Comparison of ENCODE assay signal across 28 cellular contexts in genomic region chr17:32944248-32945020, GRCh38. TPM values are rescaled to one million over a fixed set of nuclear protein-coding genes. Genes with fewer than 3 reads are reported as not detected.
DNase-seq lines count a peak whose midpoint lies in the region; ATAC-seq and TF ChIP-seq lines count a peak whose summit lies in the region.
"Had no signal": no experiment of that assay in that cellular context is flagged by ENCODE, and none has a peak within 500 bp of the region (broad histone marks: within the 10 kb centered on the region; RNA-seq: fewer than 3 reads in every experiment).

No MANE protein-coding gene starts in this region.

- TF ChIP-seq POLR2A in body of pancreas (IDR thresholded peaks at IDR 0.05) (no peak), uterus (IDR thresholded peaks at IDR 0.05) (no peak)

- H3K9me3 ChIP-seq in right atrium auricular region = no peaks in the 10 kb centered on the region
- no peaks in the 10 kb centered on the region for H3K9me3 ChIP-seq in body of pancreas
- H3K9me3 ChIP-seq in uterus = no peaks in the 10 kb centered on the region

- H3K4me3 Mint-ChIP-seq in mesothelial cell of epicardium = no peak overlapping the region
- H3K4me3 Mint-ChIP-seq: naive thymus-derived CD8-positive, alpha-beta T cell; T-helper 17 cell had no signal

- H3K9me3 Mint-ChIP-seq in mesothelial cell of epicardium = peaks cover 6% of the 10 kb centered on the region

- H3K36me3 ChIP-seq in right atrium auricular region (peaks cover 14% of the 10 kb centered on the region), body of pancreas (replicated peaks in 1 of 2; ENCODE audit: insufficient read depth in 1 of 2, low read depth in 2 of 2) (no peaks in the 10 kb centered on the region), uterus (no peaks in the 10 kb centered on the region)

- peak; percentile 15 for ATAC-seq in Right ventricle myocardium superior (ENCODE audit: poor library complexity)
- no peak for ATAC-seq in body of pancreas
- ATAC-seq in HG03045 (IDR thresholded peaks at IDR 0.05; ENCODE audit: unreplicated experiment) = no peak
- no peak for ATAC-seq in HG03280 (IDR thresholded peaks at IDR 0.05; ENCODE audit: unreplicated experiment)
- ATAC-seq: naive thymus-derived CD8-positive, alpha-beta T cell; T-helper 17 cell had no signal

- peaks cover 3% of the 10 kb centered on the region for H3K27me3 Mint-ChIP-seq in mesothelial cell of epicardium (ENCODE audit: low read depth)

- intact Hi-C loops in Right ventricle myocardium superior (cut with DNase I) = no loop called here
- intact Hi-C loops in body of pancreas (cut with DNase I) = loop anchor here (10.0 kb wide), 1 partner anchor 50 kb away; the partner anchor contains the start of gene SPACA3
- intact Hi-C loops in uterus (cut with DNase I; ENCODE audit: low total_unique reads) = no loop called here

- no peak for DNase-seq in Right ventricle myocardium superior
- no peak for DNase-seq in right atrium auricular region (ENCODE audit: low spot score)
- DNase-seq in body of pancreas = no peak
- no peak for DNase-seq in mesothelial cell of epicardium (ENCODE audit: low spot score in 2 of 2, unreplicated experiment in 2 of 2)
- DNase-seq in uterus = no peak
- DNase-seq in EL = no peak
- DNase-seq: activated CD4-positive, alpha-beta T cell treated with anti-CD3 and anti-CD28 coated beads, Interleukin-2, amount 50 U/mL, for 4 hours; activated gamma-delta T cell; activated T-cell treated with anti-CD3 and anti-CD28 coated beads for 4 hours; foreskin melanocyte; hypothalamus; KG1; naive thymus-derived CD8-positive, alpha-beta T cell; NCI-H187 treated with DMSO at 0.1 percent for 48 hours; NCI-H774; OCI-M1; posterior cingulate gyrus; SIG-M5; T-helper 17 cell had no signal

- H3K4me1 Mint-ChIP-seq in mesothelial cell of epicardium = peaks cover 35% of the 10 kb centered on the region
- H3K4me1 Mint-ChIP-seq: CD14-positive monocyte; naive thymus-derived CD8-positive, alpha-beta T cell had no signal

- H3K36me3 Mint-ChIP-seq in mesothelial cell of epicardium = peaks cover 25% of the 10 kb centered on the region
- H3K36me3 Mint-ChIP-seq: CD14-positive monocyte; naive thymus-derived CD8-positive, alpha-beta T cell had no signal

- H3K27ac ChIP-seq in right atrium auricular region = no peak overlapping the region
- H3K27ac ChIP-seq in body of pancreas = peak overlapping the region; percentile 45 to 66 (median 52)
- peak overlapping the region; percentile 16 to 43 for H3K27ac ChIP-seq in uterus
- H3K27ac ChIP-seq: epithelial cell of prostate, VCaP had no signal

- peak overlapping the region; percentile 97 for H3K27ac Mint-ChIP-seq in mesothelial cell of epicardium
- H3K27ac Mint-ChIP-seq: naive thymus-derived CD8-positive, alpha-beta T cell; T-helper 17 cell had no signal

- no peak overlapping the region for H3K4me3 ChIP-seq in right atrium auricular region
- no peak overlapping the region for H3K4me3 ChIP-seq in body of pancreas
- no peak overlapping the region for H3K4me3 ChIP-seq in uterus

- TF ChIP-seq CTCF in right atrium auricular region (IDR thresholded peaks at IDR 0.05) (no peak), body of pancreas (IDR thresholded peaks at IDR 0.05) (no peak), mesothelial cell of epicardium (IDR thresholded peaks at IDR 0.05; ENCODE audit: unreplicated experiment) (no peak), uterus (IDR thresholded peaks at IDR 0.05) (no peak)

- H3K27me3 ChIP-seq in right atrium auricular region (no peaks in the 10 kb centered on the region), body of pancreas (no peaks in the 10 kb centered on the region), uterus (no peaks in the 10 kb centered on the region)

- 88 to 89% methylated on average over 4 of the region's 4 CpGs for WGBS in body of pancreas, 2 donors

- peaks cover 0 to 11% of the 10 kb centered on the region in 2 donors for H3K4me1 ChIP-seq in right atrium auricular region
- H3K4me1 ChIP-seq in body of pancreas = peaks cover 30% of the 10 kb centered on the region
- no peaks in the 10 kb centered on the region for H3K4me1 ChIP-seq in uterus

RNA-seq across cellular contexts. Expression of gene TMEM98, which starts 16.5 kb away (rescaled TPM):
- total RNA-seq in Right ventricle myocardium superior (10.0 TPM), right atrium auricular region (100 to 1,000 TPM in 1 of 2 donors, 10 to 100 TPM in 1; 43.0 to 117 TPM), body of pancreas (10 to 100 TPM; 88.2 to 99.2 TPM), mesothelial cell of epicardium (205 to 216 TPM (median 206 TPM) in 3 replicates), uterus (100 to 1,000 TPM in 2 of 4 donors, 10 to 100 TPM in 2; 87.8 to 176 (median 130) TPM)
- total RNA-seq: A172; naive thymus-derived CD8-positive, alpha-beta T cell; T-helper 17 cell had no signal

RNA-seq across cellular contexts. Expression of gene SPACA3, which starts 47.2 kb away (rescaled TPM):
- not detected for total RNA-seq in Right ventricle myocardium superior
- not detected for total RNA-seq in right atrium auricular region
- total RNA-seq in body of pancreas = 1 to 10 TPM in 1 of 2 donors, not detected in 1; 2.6 TPM
- total RNA-seq in mesothelial cell of epicardium = not detected in 3 replicates
- not detected for total RNA-seq in uterus
- total RNA-seq: A172; cardiac septum; dermis microvascular lymphatic vessel endothelial cell; naive thymus-derived CD8-positive, alpha-beta T cell; T-helper 17 cell; ureter had no signal

Comparison
In these comparisons a context has a peak if more than half of its experiments do, and no peak if none do; other contexts are left out.
1. H3K27ac ChIP-seq: peak in body of pancreas (4 of 4) and uterus (2 of 2); none in right atrium auricular region (0 of 2).